In genomic region chr6:167000759-167001158, GRCh38 we compare ENCODE assay signal across 1 cellular context.
TF ChIP-seq lines count a peak whose summit lies in the region.

No MANE protein-coding gene starts in this region.

TF ChIP-seq in HCT116, 20 proteins besides CTCF, POLR2A, EP300 and RAD21 (continued from another document):
- TF ChIP-seq YY1 (IDR thresholded peaks at IDR 0.05; ENCODE audit: extremely low read depth, insufficient replicate concordance, low read depth, low read length) (no peak), CEBPB (IDR thresholded peaks at IDR 0.05; ENCODE audit: low read depth) (no peak), EZH2 (IDR thresholded peaks at IDR 0.05) (no peak)
